18 cellular contexts compared by ENCODE assay signal in the genomic region with DNA sequence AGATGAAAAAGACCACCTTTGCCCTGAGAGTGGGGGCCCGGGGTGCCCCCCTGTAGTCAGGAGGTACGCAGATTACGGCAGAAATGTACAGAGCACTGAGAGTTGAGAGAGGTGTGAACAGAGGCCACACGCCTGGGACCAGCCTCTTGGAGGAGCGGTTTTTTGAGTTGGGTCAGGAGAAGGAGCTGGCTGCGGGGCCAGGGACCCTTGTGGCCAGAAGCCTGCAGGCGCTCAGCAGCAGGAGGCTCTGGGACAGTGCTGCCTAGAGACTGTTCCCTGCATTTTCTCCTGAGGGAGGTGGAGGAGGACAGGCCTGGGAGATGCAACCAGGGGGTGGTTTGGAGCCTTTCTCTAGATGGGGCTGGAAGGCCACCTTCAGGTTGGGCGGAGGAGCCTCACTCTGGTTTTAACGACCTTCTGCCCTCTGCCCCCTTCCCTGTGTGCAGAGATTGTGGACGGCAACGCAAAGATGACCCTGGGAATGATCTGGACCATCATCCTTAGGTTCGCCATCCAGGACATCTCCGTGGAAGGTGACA. TPM values are rescaled to one million over a fixed set of nuclear protein-coding genes. Genes with fewer than 3 reads are reported as not detected.
DNase-seq lines count a peak whose midpoint lies in the region; ATAC-seq and TF ChIP-seq lines count a peak whose summit lies in the region.
"Had no signal": no experiment of that assay in that cellular context is flagged by ENCODE, and none has a peak within 500 bp of the region (broad histone marks: within the 10 kb centered on the region; RNA-seq: fewer than 3 reads in every experiment).

No MANE protein-coding gene starts in this region.

- H3K4me1 Mint-ChIP-seq in activated B cell treated with CpG ODN at 0.5 μM for 24 hours (no peaks in the 10 kb centered on the region), glutamatergic neuron (ENCODE audit: low read depth, unreplicated experiment) (peaks cover 20% of the 10 kb centered on the region)
- H3K4me1 Mint-ChIP-seq: activated CD4-positive, alpha-beta T cell treated with anti-CD3 and anti-CD28 coated beads for 36 hours had no signal

- H3K27ac ChIP-seq in heart right ventricle, result peak overlapping the region; percentile 10 to 93 (median 84)
- H3K27ac ChIP-seq in tibial artery, result peak overlapping the region; percentile 91 to 94
- H3K27ac ChIP-seq: ovary had no signal

- H3K27me3 ChIP-seq in heart right ventricle (no peaks in the 10 kb centered on the region), tibial artery (no peaks in the 10 kb centered on the region)
- H3K27me3 ChIP-seq: ovary had no signal

- H3K9me3 Mint-ChIP-seq in activated B cell treated with CpG ODN at 0.5 μM for 24 hours, result no peaks in the 10 kb centered on the region
- H3K9me3 Mint-ChIP-seq in glutamatergic neuron (ENCODE audit: unreplicated experiment), result peaks cover 27% of the 10 kb centered on the region
- H3K9me3 Mint-ChIP-seq: activated naive CD8-positive, alpha-beta T cell treated with anti-CD3 and anti-CD28 coated beads, Interleukin-2, amount 10 ng/mL, durations not matched to agents 7 days and 5 days had no signal

- DNase-seq in heart right ventricle, result no peak
- no peak for DNase-seq in cardiac septum (ENCODE audit: low spot score)
- DNase-seq in activated B cell treated with CpG ODN at 0.5 μM for 24 hours, result no peak
- DNase-seq in glutamatergic neuron, result no peak
- DNase-seq in tibial artery, result no peak
- DNase-seq in NCI-H187 treated with DMSO at 0.1 percent for 48 hours (lab: John Stamatoyannopoulos, UW), result no peak
- DNase-seq: activated CD4-positive, alpha-beta T cell treated with anti-CD3 and anti-CD28 coated beads for 36 hours; activated naive CD8-positive, alpha-beta T cell treated with anti-CD3 and anti-CD28 coated beads, Interleukin-2, amount 10 ng/mL, durations not matched to agents 7 days and 5 days; COR-L47; islet precursor cell; mucosa of descending colon; NCI-H1092; NCI-H2171 treated with DMSO at 0.1 percent for 48 hours; ovary; stimulated activated naive CD4-positive, alpha-beta T cell treated with Interleukin-2 at 50 U/mL for 16 hours had no signal

- CTCF ChIA-PET in activated B cell treated with CpG ODN at 0.5 μM for 24 hours (lab: Charles Lee), result no interaction called here

- no peak overlapping the region for H3K4me3 Mint-ChIP-seq in activated B cell treated with CpG ODN at 0.5 μM for 24 hours
- peak overlapping the region; percentile 23 for H3K4me3 Mint-ChIP-seq in glutamatergic neuron (ENCODE audit: unreplicated experiment)
- H3K4me3 Mint-ChIP-seq: activated CD4-positive, alpha-beta T cell treated with anti-CD3 and anti-CD28 coated beads for 36 hours; activated naive CD8-positive, alpha-beta T cell treated with anti-CD3 and anti-CD28 coated beads, Interleukin-2, amount 10 ng/mL, durations not matched to agents 7 days and 5 days had no signal

- H3K4me3 ChIP-seq in heart right ventricle, result no peak overlapping the region
- H3K4me3 ChIP-seq in tibial artery, result no peak overlapping the region
- H3K4me3 ChIP-seq: mucosa of descending colon, ovary, smooth muscle cell had no signal

- WGBS in heart right ventricle, 2 donors, result 88 to 91% methylated on average over 13 of the region's 13 CpGs

- no peaks in the 10 kb centered on the region for H3K27me3 Mint-ChIP-seq in activated B cell treated with CpG ODN at 0.5 μM for 24 hours
- peaks cover 12% of the 10 kb centered on the region for H3K27me3 Mint-ChIP-seq in glutamatergic neuron (ENCODE audit: unreplicated experiment)
- H3K27me3 Mint-ChIP-seq: activated CD4-positive, alpha-beta T cell treated with anti-CD3 and anti-CD28 coated beads for 36 hours; activated naive CD8-positive, alpha-beta T cell treated with anti-CD3 and anti-CD28 coated beads, Interleukin-2, amount 10 ng/mL, durations not matched to agents 7 days and 5 days had no signal

- H3K27ac Mint-ChIP-seq in activated B cell treated with CpG ODN at 0.5 μM for 24 hours (peak overlapping the region; percentile 12), glutamatergic neuron (ENCODE audit: unreplicated experiment) (peak overlapping the region; percentile 25)
- H3K27ac Mint-ChIP-seq: activated CD4-positive, alpha-beta T cell treated with anti-CD3 and anti-CD28 coated beads for 36 hours; activated naive CD8-positive, alpha-beta T cell treated with anti-CD3 and anti-CD28 coated beads, Interleukin-2, amount 10 ng/mL, durations not matched to agents 7 days and 5 days had no signal

- no peak for TF ChIP-seq CTCF in heart right ventricle (IDR thresholded peaks at IDR 0.05)
- TF ChIP-seq CTCF in activated B cell treated with CpG ODN at 0.5 μM for 24 hours (IDR thresholded peaks at IDR 0.05), result no peak
- TF ChIP-seq CTCF in glutamatergic neuron (IDR thresholded peaks at IDR 0.05; ENCODE audit: partially characterized antibody, unreplicated experiment), result no peak
- no peak for TF ChIP-seq CTCF in tibial artery (IDR thresholded peaks at IDR 0.05)

- H3K9me3 ChIP-seq in heart right ventricle (no peaks in the 10 kb centered on the region), tibial artery (no peaks in the 10 kb centered on the region)
- H3K9me3 ChIP-seq: mucosa of descending colon, ovary had no signal

- H3K36me3 ChIP-seq in heart right ventricle, result peaks cover 0 to 99% (median 78%) of the 10 kb centered on the region in 9 donors
- H3K36me3 ChIP-seq in tibial artery, result peaks cover 80 to 95% (median 92%) of the 10 kb centered on the region in 3 donors
- H3K36me3 ChIP-seq: ovary had no signal

- POLR2A ChIA-PET in activated B cell treated with CpG ODN at 0.5 μM for 24 hours (lab: Charles Lee), result no interaction called here

- intact Hi-C loops in heart right ventricle (cut with DNase I) (loop anchor here in 5 of 10 donors (5.0 kb wide), 4 partner anchors 37 to 57 kb away; partner anchors contain the start of gene ACTN4 (in 2 of the 5)), cardiac septum (cut with DNase I) (loop anchor here (5.0 kb wide), 2 partner anchors 37 to 57 kb away; partner anchors contain the start of gene ACTN4), activated B cell treated with CpG ODN at 0.5 μM for 24 hours (cut with micrococcal nuclease) (no loop called here), tibial artery (cut with DNase I; ENCODE audit: low total_unique reads) (no loop called here)

- H3K36me3 Mint-ChIP-seq in activated B cell treated with CpG ODN at 0.5 μM for 24 hours (ENCODE audit: low read depth), result peaks cover 83% of the 10 kb centered on the region
- no peaks in the 10 kb centered on the region for H3K36me3 Mint-ChIP-seq in glutamatergic neuron (ENCODE audit: unreplicated experiment)

- H3K4me1 ChIP-seq in heart right ventricle (peaks cover 56 to 96% (median 87%) of the 10 kb centered on the region in 9 donors), tibial artery (peaks cover 0 to 100% (median 91%) of the 10 kb centered on the region in 4 donors)

- ATAC-seq in heart right ventricle (no peak), activated B cell treated with CpG ODN at 0.5 μM for 24 hours (ENCODE audit: low read depth) (no peak), HG02588 (IDR thresholded peaks at IDR 0.05; ENCODE audit: unreplicated experiment) (no peak), HG02938 (IDR thresholded peaks at IDR 0.05; ENCODE audit: unreplicated experiment) (no peak)
- ATAC-seq: activated CD4-positive, alpha-beta T cell treated with anti-CD3 and anti-CD28 coated beads for 36 hours; mucosa of descending colon had no signal

RNA-seq across cellular contexts. Expression of gene CAPN12, which starts 39.7 kb away (rescaled TPM):
- 1 to 10 TPM in 2 of 10 donors, under 1 TPM in 8; 0.15 to 1.5 (median 0.59) TPM for total RNA-seq in heart right ventricle
- 1 to 10 TPM; 1.1 to 3.6 TPM for polyA plus RNA-seq in heart right ventricle
- total RNA-seq in cardiac septum, result 1.7 TPM
- total RNA-seq in activated B cell treated with CpG ODN at 0.5 μM for 24 hours, result 12.4 and 14.9 TPM in 2 replicates
- total RNA-seq in glutamatergic neuron (ENCODE audit: unreplicated experiment), result 4.8 TPM

RNA-seq across cellular contexts. Expression of gene ACTN4, which starts 57.1 kb away (rescaled TPM):
- total RNA-seq in heart right ventricle (100 to 1,000 TPM; 129 to 291 (median 149) TPM), cardiac septum (190 TPM), activated B cell treated with CpG ODN at 0.5 μM for 24 hours (197 and 198 TPM in 2 replicates), glutamatergic neuron (ENCODE audit: unreplicated experiment) (975 TPM)
- 100 to 1,000 TPM in 1 of 2 donors, 10 to 100 TPM in 1; 92.4 to 189 TPM for polyA plus RNA-seq in heart right ventricle
